In genomic region chr11:17477361-17477760, GRCh38 we compare ENCODE assay signal across 16 cellular contexts. TPM values are rescaled to one million over a fixed set of nuclear protein-coding genes. Genes with fewer than 3 reads are reported as not detected.
DNase-seq lines count a peak whose midpoint lies in the region; ATAC-seq, FAIRE-seq and TF ChIP-seq lines count a peak whose summit lies in the region.
"Had no signal": no experiment of that assay in that cellular context is flagged by ENCODE, and none has a peak within 500 bp of the region (broad histone marks: within the 10 kb centered on the region; RNA-seq: fewer than 3 reads in every experiment).

No MANE protein-coding gene starts in this region.

- TF ChIP-seq EP300 in A549 (IDR thresholded peaks at IDR 0.05): no peak

- no peak for TF ChIP-seq CTCF in A549 (IDR thresholded peaks at IDR 0.05)
- TF ChIP-seq CTCF in glutamatergic neuron (IDR thresholded peaks at IDR 0.05; ENCODE audit: partially characterized antibody, unreplicated experiment): no peak
- TF ChIP-seq CTCF in neural progenitor cell (IDR thresholded peaks at IDR 0.05): no peak

- peak overlapping the region; percentile 90; the same call in 1 of the 3 replicates for H3K4me2 ChIP-seq in A549
- H3K4me2 ChIP-seq in neural progenitor cell: no peak overlapping the region
- H3K4me2 ChIP-seq: BLaER1 had no signal

- no peak for TF ChIP-seq POLR2A in A549 (IDR thresholded peaks at IDR 0.05; ENCODE audit: low read length)

- H3K27ac ChIP-seq in A549 (no peak overlapping the region), HUES48 (ENCODE audit: low read depth, low read length) (no peak overlapping the region), neural progenitor cell (no peak overlapping the region)
- H3K27ac ChIP-seq: BLaER1 had no signal

- H2AFZ ChIP-seq in neural progenitor cell (replicated peaks): no peak overlapping the region

- TF ChIP-seq RAD21 in A549 (conservative IDR thresholded peaks at IDR 0.05 in 1 of 2, IDR thresholded peaks at IDR 0.05 in 1 of 2): no peak

- CTCF ChIA-PET in A549 (lab: Yijun Ruan, JAX): interaction anchor here (3.7 kb wide), 1 partner anchor 93 kb away, joined by 14 read pairs; no protein-coding TSS in a partner anchor
- CTCF ChIA-PET in T-cell (lab: Charles Lee): no interaction called here

- H3K9ac ChIP-seq in HUES48 (ENCODE audit: low read depth, low read length) (no peak overlapping the region), neural progenitor cell (no peak overlapping the region)
- H3K9ac ChIP-seq: BLaER1 had no signal

- peaks cover 24% of the 10 kb centered on the region for H4K20me1 ChIP-seq in neural progenitor cell (ENCODE audit: low read depth)

- H3K36me3 Mint-ChIP-seq in glutamatergic neuron (ENCODE audit: unreplicated experiment) (no peaks in the 10 kb centered on the region), neural progenitor cell (no peaks in the 10 kb centered on the region), T-cell (no peaks in the 10 kb centered on the region)
- H3K36me3 Mint-ChIP-seq in stimulated activated effector memory CD8-positive, alpha-beta T cell treated with anti-CD3 and anti-CD28 coated beads, Interleukin-12 subunit alpha, Interleukin-12 subunit beta, amount 100 ng/mL, for 72 hours: no peaks in the 10 kb centered on the region
- H3K36me3 Mint-ChIP-seq: CD4-positive, alpha-beta memory T cell had no signal

- H3K27me3 ChIP-seq in HUES48 (ENCODE audit: control insufficient read depth, insufficient read depth, low read length): peaks cover 59% of the 10 kb centered on the region
- H3K27me3 ChIP-seq in neural progenitor cell: peaks cover 74% of the 10 kb centered on the region

- 76% methylated on average over 6 of the region's 6 CpGs for WGBS in A549 (ENCODE audit: missing lambda C conversion rate)

- no peaks in the 10 kb centered on the region for H3K9me3 ChIP-seq in A549
- no peaks in the 10 kb centered on the region for H3K9me3 ChIP-seq in HUES48 (ENCODE audit: control insufficient read depth, insufficient read depth, low read length)
- H3K9me3 ChIP-seq in neural progenitor cell (ENCODE audit: low read depth): no peaks in the 10 kb centered on the region
- H3K9me3 ChIP-seq: BLaER1 had no signal

- H3K4me3 ChIP-seq in A549 (no peak overlapping the region), HUES48 (ENCODE audit: low read depth, low read length) (peak overlapping the region; percentile 50; the same call in 1 of the 2 replicates), neural progenitor cell (no peak overlapping the region)
- H3K4me3 ChIP-seq: BLaER1, K562 had no signal

- peaks cover 42% of the 10 kb centered on the region for H3F3A ChIP-seq in neural progenitor cell (ENCODE audit: low read depth)

- H3K9me3 Mint-ChIP-seq in glutamatergic neuron (ENCODE audit: unreplicated experiment): peaks cover 2% of the 10 kb centered on the region
- no peaks in the 10 kb centered on the region for H3K9me3 Mint-ChIP-seq in neural progenitor cell
- H3K9me3 Mint-ChIP-seq in T-cell: no peaks in the 10 kb centered on the region
- H3K9me3 Mint-ChIP-seq in stimulated activated effector memory CD8-positive, alpha-beta T cell treated with anti-CD3 and anti-CD28 coated beads, Interleukin-12 subunit alpha, Interleukin-12 subunit beta, amount 100 ng/mL, for 72 hours: no peaks in the 10 kb centered on the region

- no peak overlapping the region for H3K27ac Mint-ChIP-seq in glutamatergic neuron (ENCODE audit: unreplicated experiment)
- H3K27ac Mint-ChIP-seq in neural progenitor cell: no peak overlapping the region
- H3K27ac Mint-ChIP-seq in T-cell: no peak overlapping the region
- H3K27ac Mint-ChIP-seq in stimulated activated effector memory CD8-positive, alpha-beta T cell treated with anti-CD3 and anti-CD28 coated beads, Interleukin-12 subunit alpha, Interleukin-12 subunit beta, amount 100 ng/mL, for 72 hours: no peak overlapping the region
- H3K27ac Mint-ChIP-seq: CD4-positive, alpha-beta memory T cell had no signal

- ATAC-seq in A549: no peak
- no peak for ATAC-seq in T-cell (replicated peaks in 1 of 4)
- no peak for ATAC-seq in stimulated activated effector memory CD8-positive, alpha-beta T cell treated with anti-CD3 and anti-CD28 coated beads, Interleukin-12 subunit alpha, Interleukin-12 subunit beta, amount 100 ng/mL, for 72 hours
- ATAC-seq: K562 had no signal

- H3K4me3 Mint-ChIP-seq in glutamatergic neuron (ENCODE audit: unreplicated experiment) (peak overlapping the region; percentile 37), neural progenitor cell (peak overlapping the region; percentile 83), T-cell (no peak overlapping the region)
- no peak overlapping the region for H3K4me3 Mint-ChIP-seq in stimulated activated effector memory CD8-positive, alpha-beta T cell treated with anti-CD3 and anti-CD28 coated beads, Interleukin-12 subunit alpha, Interleukin-12 subunit beta, amount 100 ng/mL, for 72 hours
- H3K4me3 Mint-ChIP-seq: CD4-positive, alpha-beta memory T cell had no signal

- H3K79me2 ChIP-seq in neural progenitor cell (ENCODE audit: low read depth): no peaks in the 10 kb centered on the region

- H3K4me1 Mint-ChIP-seq in glutamatergic neuron (ENCODE audit: low read depth, unreplicated experiment) (peaks cover 23% of the 10 kb centered on the region), neural progenitor cell (peaks cover 36% of the 10 kb centered on the region), T-cell (peaks cover 4 to 10% (median 10%) of the 10 kb centered on the region in 3 donors)
- no peaks in the 10 kb centered on the region for H3K4me1 Mint-ChIP-seq in stimulated activated effector memory CD8-positive, alpha-beta T cell treated with anti-CD3 and anti-CD28 coated beads, Interleukin-12 subunit alpha, Interleukin-12 subunit beta, amount 100 ng/mL, for 72 hours

- FAIRE-seq in A549 (lab: Jason Lieb, UNC): no peak
- FAIRE-seq: GM12891, GM19239, K562 had no signal

- DNase-seq in A549 (ENCODE audit: low read depth in 1 of 2, low spot score in 1 of 2): no peak
- no peak for DNase-seq in glutamatergic neuron
- DNase-seq in neural progenitor cell (ENCODE audit: low spot score): no peak
- no peak for DNase-seq in T-cell
- no peak for DNase-seq in NCI-H2196 treated with DMSO at 0.1 percent for 48 hours (lab: John Stamatoyannopoulos, UW; ENCODE audit: unreplicated experiment)
- no peak for DNase-seq in stimulated activated effector memory CD8-positive, alpha-beta T cell treated with anti-CD3 and anti-CD28 coated beads, Interleukin-12 subunit alpha, Interleukin-12 subunit beta, amount 100 ng/mL, for 72 hours (ENCODE audit: low spot score in 2 of 2)
- DNase-seq: CD4-positive, alpha-beta memory T cell; NCI-H2081 treated with DMSO at 0.1 percent for 48 hours; SHP77 treated with DMSO at 0.1 percent for 48 hours had no signal

- H3K36me3 ChIP-seq in HUES48 (ENCODE audit: control insufficient read depth, insufficient read depth, low read length): no peaks in the 10 kb centered on the region
- no peaks in the 10 kb centered on the region for H3K36me3 ChIP-seq in neural progenitor cell
- H3K36me3 ChIP-seq: BLaER1 had no signal

- peaks cover 19% of the 10 kb centered on the region for H3K27me3 Mint-ChIP-seq in glutamatergic neuron (ENCODE audit: unreplicated experiment)
- peaks cover 36% of the 10 kb centered on the region for H3K27me3 Mint-ChIP-seq in neural progenitor cell (ENCODE audit: insufficient read depth, low read depth)
- H3K27me3 Mint-ChIP-seq in T-cell: peaks cover 43 to 62% of the 10 kb centered on the region in 2 donors

- POLR2A ChIA-PET in A549 (lab: Yijun Ruan, JAX) (no interaction called here), T-cell (lab: Charles Lee) (no interaction called here)

- no peaks in the 10 kb centered on the region for H3K4me1 ChIP-seq in A549
- peaks cover 12% of the 10 kb centered on the region for H3K4me1 ChIP-seq in HUES48 (ENCODE audit: control insufficient read depth, insufficient read depth, low read length)
- H3K4me1 ChIP-seq in neural progenitor cell: peaks cover 27% of the 10 kb centered on the region

TF ChIP-seq in A549, 52 proteins besides CTCF, POLR2A, EP300 and RAD21:
- TF ChIP-seq BHLHE40 (IDR thresholded peaks at IDR 0.05; ENCODE audit: low read depth, low read length): no peak
- TF ChIP-seq CHD2 (IDR thresholded peaks at IDR 0.05; ENCODE audit: low read length, partially characterized antibody): no peak
- TF ChIP-seq NFE2L2 (conservative IDR thresholded peaks at IDR 0.05; ENCODE audit: low read length): no peak
- no peak for TF ChIP-seq RCOR1 (IDR thresholded peaks at IDR 0.05; ENCODE audit: low read depth, low read length)
- no peak for TF ChIP-seq HMGXB4 (CRISPR knock-in tag; IDR thresholded peaks at IDR 0.05; ENCODE audit: borderline replicate concordance)
- TF ChIP-seq FOSB (CRISPR knock-in tag; IDR thresholded peaks at IDR 0.05): no peak
- TF ChIP-seq KDM1A (IDR thresholded peaks at IDR 0.05; ENCODE audit: low read depth): no peak
- no peak for TF ChIP-seq ZSCAN20 (CRISPR knock-in tag; IDR thresholded peaks at IDR 0.05)
- TF ChIP-seq FOSL2 (IDR thresholded peaks at IDR 0.05): no peak
- no peak for TF ChIP-seq FOSL2 (CRISPR knock-in tag; IDR thresholded peaks at IDR 0.05)
- TF ChIP-seq HDAC2 (IDR thresholded peaks at IDR 0.05): no peak

RNA-seq across cellular contexts. Expression of gene ABCC8, which starts 0.7 kb away (rescaled TPM):
- polyA plus RNA-seq in A549 (2011; rRNA removed) (2.0 and 2.5 TPM in 2 replicates), A549 (2017; fragmentation: RNase III; extraction: RNeasy Plus Mini Kit Qiagen cat#74134 plus additional on column Dnase treatment) (1.1 to 1.3 TPM (median 1.2 TPM) in 3 replicates)
- 1.4 and 1.8 TPM in 2 replicates for polyA plus RNA-seq in A549 (2012; cell fraction: cytosol; rRNA removed)
- 14.3 and 15.4 TPM in 2 replicates for polyA plus RNA-seq in A549 (2012; cell fraction: nucleus; rRNA removed)
- polyA minus RNA-seq in A549 (2011; rRNA and poly(A)+ RNA removed): 6.5 and 8.8 TPM in 2 replicates
- total RNA-seq in glutamatergic neuron (ENCODE audit: unreplicated experiment) (5.7 TPM), neural progenitor cell (ENCODE audit: low replicate concordance) (0.32 and 4.2 TPM in 2 replicates), T-cell (not detected)
- total RNA-seq: A673; CD4-positive, alpha-beta memory T cell; K562; RPMI7951 had no signal
- polyA plus RNA-seq: CD4-positive, alpha-beta memory T cell; K562 had no signal

Comparison
In these comparisons a context has a peak if more than half of its experiments do, and no peak if none do; other contexts are left out.
1. H3K4me3 Mint-ChIP-seq: peak in glutamatergic neuron (single experiment) and neural progenitor cell (single experiment); none in T-cell (0 of 3) and stimulated activated effector memory CD8-positive, alpha-beta T cell treated with anti-CD3 and anti-CD28 coated beads, Interleukin-12 subunit alpha, Interleukin-12 subunit beta, amount 100 ng/mL, for 72 hours (single experiment).